ENCODE assay signal across 9 cellular contexts in the genomic region with DNA sequence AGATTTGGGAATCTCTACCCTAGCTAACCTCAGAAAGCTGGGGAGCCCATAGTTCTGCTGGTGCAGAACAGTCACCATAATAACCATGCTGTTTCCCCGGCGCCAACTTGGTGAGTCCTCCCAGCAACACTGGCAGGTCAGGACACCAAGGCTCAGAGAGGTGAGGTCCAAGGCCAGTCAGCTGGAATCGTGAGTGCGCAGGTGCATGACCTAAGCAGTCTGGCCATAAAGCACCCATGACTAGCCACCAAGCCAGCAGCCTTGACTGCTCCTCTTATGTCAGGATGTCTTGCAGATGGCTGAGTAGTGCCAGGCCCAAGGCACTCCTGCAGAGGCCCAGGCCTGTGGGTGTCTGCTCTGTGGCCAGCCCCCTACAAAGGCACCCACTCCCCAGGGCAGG. TPM values are rescaled to one million over a fixed set of nuclear protein-coding genes. Genes with fewer than 3 reads are reported as not detected.
DNase-seq lines count a peak whose midpoint lies in the region; ATAC-seq and TF ChIP-seq lines count a peak whose summit lies in the region.
"Had no signal": no experiment of that assay in that cellular context is flagged by ENCODE, and none has a peak within 500 bp of the region (broad histone marks: within the 10 kb centered on the region; RNA-seq: fewer than 3 reads in every experiment).

No MANE protein-coding gene starts in this region.

- peaks cover 12 to 34% (median 20%) of the 10 kb centered on the region in 11 experiments for H3K36me3 ChIP-seq in BLaER1 treated with 17β-estradiol and CSF1 and Interleukin-3, amounts not matched to agents 10 nM and 100 nM
- peaks cover 2% of the 10 kb centered on the region for H3K36me3 ChIP-seq in colonic mucosa

- no peaks in the 10 kb centered on the region for H3K27me3 ChIP-seq in BLaER1 treated with 17β-estradiol and CSF1 and Interleukin-3, amounts not matched to agents 10 nM and 100 nM
- H3K27me3 ChIP-seq in colonic mucosa = no peaks in the 10 kb centered on the region

- H3K9ac ChIP-seq in BLaER1 treated with 17β-estradiol and CSF1 and Interleukin-3, amounts not matched to agents 10 nM and 100 nM = peak overlapping the region; percentile 94 to 100 (median 99); a peak in 21 of 22 replicates
- peak overlapping the region; percentile 88 to 99 for H3K9ac ChIP-seq in colonic mucosa (ENCODE audit: low read depth in 2 of 2, low read length in 2 of 2)

- DNase-seq in colonic mucosa (peak; percentile 56), GOT3 (lab: John Stamatoyannopoulos, UW) (no peak), LoVo (ENCODE audit: low spot score) (no peak)
- DNase-seq in NK-92 treated with Interleukin-12 subunit alpha and Interleukin-12 subunit beta, amount 100 ng/mL, for 24 hours (lab: John Stamatoyannopoulos, UW) = no peak

- TF ChIP-seq CTCF in colonic mucosa (IDR thresholded peaks at IDR 0.05) = no peak
- no peak for TF ChIP-seq CTCF in nephron (IDR thresholded peaks at IDR 0.05; ENCODE audit: unreplicated experiment in 3 of 3)

- H4K20me1 ChIP-seq in BLaER1 treated with 17β-estradiol and CSF1 and Interleukin-3, amounts not matched to agents 10 nM and 100 nM = peaks cover 37 to 55% (median 52%) of the 10 kb centered on the region in 11 experiments

- peaks cover 29 to 35% (median 33%) of the 10 kb centered on the region in 3 donors for H3K4me1 Mint-ChIP-seq in IgD-negative memory B cell
- H3K4me1 Mint-ChIP-seq in nephron = peaks cover 54% of the 10 kb centered on the region

- peak overlapping the region; percentile 91 to 100 (median 100) for H3K27ac ChIP-seq in BLaER1 treated with 17β-estradiol and CSF1 and Interleukin-3, amounts not matched to agents 10 nM and 100 nM
- peak overlapping the region; percentile 97 for H3K27ac ChIP-seq in colonic mucosa

- H3K36me3 Mint-ChIP-seq in IgD-negative memory B cell (peaks cover 2% of the 10 kb centered on the region), nephron (ENCODE audit: low read depth) (peaks cover 12% of the 10 kb centered on the region)

- H3K9me3 Mint-ChIP-seq in IgD-negative memory B cell = no peaks in the 10 kb centered on the region
- H3K9me3 Mint-ChIP-seq in nephron = no peaks in the 10 kb centered on the region

- H3K27me3 Mint-ChIP-seq in IgD-negative memory B cell (no peaks in the 10 kb centered on the region), nephron (ENCODE audit: low read depth) (no peaks in the 10 kb centered on the region)

- H3K27ac Mint-ChIP-seq in IgD-negative memory B cell = peak overlapping the region; percentile 97 to 99 (median 99)
- peak overlapping the region; percentile 98 to 99 (median 98) for H3K27ac Mint-ChIP-seq in nephron

- H3K4me3 Mint-ChIP-seq in IgD-negative memory B cell (peak overlapping the region; percentile 98 to 99 (median 99)), nephron (peak overlapping the region; percentile 98 to 100 (median 99))

- intact Hi-C loops in colonic mucosa (cut with DNase I) = loop anchor here (10.0 kb wide), 1 partner anchor 120 kb away; a partner anchor contains a TSS

- H3K4me1 ChIP-seq in BLaER1 treated with 17β-estradiol and CSF1 and Interleukin-3, amounts not matched to agents 10 nM and 100 nM = peaks cover 71 to 78% (median 73%) of the 10 kb centered on the region in 10 experiments
- peaks cover 22% of the 10 kb centered on the region for H3K4me1 ChIP-seq in colonic mucosa

- H3K4me3 ChIP-seq in BLaER1 treated with 17β-estradiol and CSF1 and Interleukin-3, amounts not matched to agents 10 nM and 100 nM = peak overlapping the region; percentile 76 to 95 (median 90)
- peak overlapping the region; percentile 81 for H3K4me3 ChIP-seq in colonic mucosa

- no peak for ATAC-seq in HG03095 (IDR thresholded peaks at IDR 0.05; ENCODE audit: unreplicated experiment)

- H3K9me3 ChIP-seq in BLaER1 treated with 17β-estradiol and CSF1 and Interleukin-3, amounts not matched to agents 10 nM and 100 nM (replicated peaks in 1 of 11) = no peaks in the 10 kb centered on the region
- no peaks in the 10 kb centered on the region for H3K9me3 ChIP-seq in colonic mucosa

- H3K4me2 ChIP-seq in BLaER1 treated with 17β-estradiol and CSF1 and Interleukin-3, amounts not matched to agents 10 nM and 100 nM = peak overlapping the region; percentile 96 to 100 (median 98)

RNA-seq across cellular contexts. Expression of a gene that starts 2.6 kb away (rescaled TPM):
- 6.0 TPM for polyA plus RNA-seq in IgD-negative memory B cell
- total RNA-seq in colonic mucosa = 10 to 100 TPM; 58.2 to 67.5 TPM

RNA-seq across cellular contexts. Expression of a gene that starts 14.5 kb away (rescaled TPM):
- polyA plus RNA-seq in IgD-negative memory B cell = not detected
- total RNA-seq in colonic mucosa = 10 to 100 TPM; 42.8 to 60.2 TPM
- total RNA-seq: NCI-H460 had no signal
